Comparison of ENCODE assay signal across 8 cellular contexts in genomic region chr19:12783849-12784393, GRCh38. TPM values are rescaled to one million over a fixed set of nuclear protein-coding genes. Genes with fewer than 3 reads are reported as not detected.
A peak's percentile ranks its signal among the peaks of the same experiment; 100 is the strongest.
DNase-seq lines count a peak whose midpoint lies in the region; ATAC-seq and TF ChIP-seq lines count a peak whose summit lies in the region.

No MANE protein-coding gene starts in this region.

- CTCF ChIA-PET in activated B cell treated with CpG ODN at 0.5 μM for 24 hours (lab: Charles Lee) = interaction anchor here (3.5 kb wide), 1 partner anchor 8 kb away, joined by 19 read pairs; the partner anchor contains the start of gene JUNB

- peaks cover 50% of the 10 kb centered on the region for H3K4me1 Mint-ChIP-seq in activated B cell treated with CpG ODN at 0.5 μM for 24 hours

- 14 to 19% methylated on average over 19 of the region's 19 CpGs for WGBS in heart right ventricle, 2 donors

- ATAC-seq in activated B cell treated with CpG ODN at 0.5 μM for 24 hours (ENCODE audit: low read depth) (no peak), heart right ventricle (peak in 7 of 8 donors; percentile 2 to 48 (median 25)), HG03196 (IDR thresholded peaks at IDR 0.05; ENCODE audit: unreplicated experiment) (no peak), GM18519 (IDR thresholded peaks at IDR 0.05; ENCODE audit: low FRiP score, unreplicated experiment) (no peak)

- POLR2A ChIA-PET in activated B cell treated with CpG ODN at 0.5 μM for 24 hours (lab: Charles Lee) = interaction anchor here (12.7 kb wide), 1 partner anchor 8 kb away, joined by 909 read pairs; the partner anchor contains the start of gene JUNB

- H3K4me3 Mint-ChIP-seq in activated B cell treated with CpG ODN at 0.5 μM for 24 hours = peak overlapping the region; percentile 59

- H3K4me1 ChIP-seq in heart right ventricle (peaks cover 55 to 94% (median 70%) of the 10 kb centered on the region in 9 donors), rectal smooth muscle tissue (ENCODE audit: control insufficient read depth, insufficient read depth, low read length) (peaks cover 25% of the 10 kb centered on the region)

- intact Hi-C loops in activated B cell treated with CpG ODN at 0.5 μM for 24 hours (cut with micrococcal nuclease) = no loop called here
- intact Hi-C loops in heart right ventricle (cut with DNase I) = no loop called here

- H3K4me3 ChIP-seq in GM12865 (ENCODE audit: low read depth, low read length) (no peak overlapping the region), heart right ventricle (peak overlapping the region in 6 of 10 donors; percentile 52 to 63 (median 58)), rectal smooth muscle tissue (ENCODE audit: low read length) (peak overlapping the region; percentile 43)

- H3K27me3 ChIP-seq in heart right ventricle (no peaks in the 10 kb centered on the region), rectal smooth muscle tissue (ENCODE audit: control insufficient read depth, insufficient read depth, low read length) (no peaks in the 10 kb centered on the region)

- H3K27ac Mint-ChIP-seq in activated B cell treated with CpG ODN at 0.5 μM for 24 hours = peak overlapping the region; percentile 91

- H3K9me3 Mint-ChIP-seq in activated B cell treated with CpG ODN at 0.5 μM for 24 hours = no peaks in the 10 kb centered on the region

- peak overlapping the region; percentile 89 to 100 (median 99) for H3K27ac ChIP-seq in heart right ventricle
- H3K27ac ChIP-seq in rectal smooth muscle tissue (ENCODE audit: low read depth, low read length) = peak overlapping the region; percentile 99

- TF ChIP-seq CTCF in GM12865 (IDR thresholded peaks at IDR 0.05; ENCODE audit: insufficient read depth, low read depth, low read length, missing control alignments) = no peak
- no peak for TF ChIP-seq CTCF in activated B cell treated with CpG ODN at 0.5 μM for 24 hours (IDR thresholded peaks at IDR 0.05)
- no peak for TF ChIP-seq CTCF in heart right ventricle (IDR thresholded peaks at IDR 0.05)

- no peaks in the 10 kb centered on the region for H3K36me3 ChIP-seq in heart right ventricle
- no peaks in the 10 kb centered on the region for H3K36me3 ChIP-seq in rectal smooth muscle tissue (ENCODE audit: control insufficient read depth, insufficient read depth, low read length)

- no peaks in the 10 kb centered on the region for H3K27me3 Mint-ChIP-seq in activated B cell treated with CpG ODN at 0.5 μM for 24 hours

- H3K9me3 ChIP-seq in heart right ventricle = no peaks in the 10 kb centered on the region

- DNase-seq in GM12865 (ENCODE audit: low read depth) (peak; percentile 35), activated B cell treated with CpG ODN at 0.5 μM for 24 hours (no peak), heart right ventricle (peak; percentile 63 to 78), NOMO-1 treated with DMSO at 0.1 percent for 48 hours (lab: John Stamatoyannopoulos, UW; ENCODE audit: unreplicated experiment) (no peak), NCI-H2227 (lab: John Stamatoyannopoulos, UW; ENCODE audit: unreplicated experiment) (no peak)

- peak overlapping the region; percentile 0 for H3K9ac ChIP-seq in rectal smooth muscle tissue (ENCODE audit: low read length)

- peaks cover 2% of the 10 kb centered on the region for H3K36me3 Mint-ChIP-seq in activated B cell treated with CpG ODN at 0.5 μM for 24 hours (ENCODE audit: low read depth)

RNA-seq across cellular contexts. Expression of gene JUNB, which starts 7.4 kb away (rescaled TPM):
- total RNA-seq in activated B cell treated with CpG ODN at 0.5 μM for 24 hours (127 and 132 TPM in 2 replicates), heart right ventricle (100 to 1,000 TPM in 4 of 10 donors, 10 to 100 TPM in 6; 22.4 to 247 (median 70.0) TPM)
- 10 to 100 TPM; 41.2 to 65.4 TPM for polyA plus RNA-seq in heart right ventricle

RNA-seq across cellular contexts. Expression of gene HOOK2, which starts 8.6 kb away (rescaled TPM):
- 13.4 and 21.2 TPM in 2 replicates for total RNA-seq in activated B cell treated with CpG ODN at 0.5 μM for 24 hours
- 10 to 100 TPM; 47.8 to 79.3 (median 57.8) TPM for total RNA-seq in heart right ventricle
- 100 to 1,000 TPM in 1 of 2 donors, 10 to 100 TPM in 1; 29.7 to 173 TPM for polyA plus RNA-seq in heart right ventricle

RNA-seq across cellular contexts. Expression of gene PRDX2, which starts 17.7 kb away (rescaled TPM):
- total RNA-seq in activated B cell treated with CpG ODN at 0.5 μM for 24 hours (53.1 and 55.6 TPM in 2 replicates), heart right ventricle (100 to 1,000 TPM; 532 to 789 (median 744) TPM)
- polyA plus RNA-seq in heart right ventricle = 100 to 1,000 TPM; 235 to 827 TPM

RNA-seq across cellular contexts. Expression of gene THSD8, which starts 17.9 kb away (rescaled TPM):
- total RNA-seq in activated B cell treated with CpG ODN at 0.5 μM for 24 hours (2.3 and 5.9 TPM in 2 replicates), heart right ventricle (1 to 10 TPM in 9 of 10 donors, under 1 TPM in 1; 0.72 to 4.8 (median 2.4) TPM)
- polyA plus RNA-seq in heart right ventricle = 1 to 10 TPM; 2.7 to 3.8 TPM

RNA-seq across cellular contexts. Expression of gene RNASEH2A, which starts 22.5 kb away (rescaled TPM):
- total RNA-seq in activated B cell treated with CpG ODN at 0.5 μM for 24 hours = 13.4 and 22.1 TPM in 2 replicates
- total RNA-seq in heart right ventricle = 1 to 10 TPM; 1.9 to 5.7 (median 4.1) TPM
- 1 to 10 TPM; 3.1 to 6.9 TPM for polyA plus RNA-seq in heart right ventricle

Comparison
In these comparisons a context has a peak if more than half of its experiments do, and no peak if none do; other contexts are left out.
1. DNase-seq: peak in GM12865 (single experiment) and heart right ventricle (2 of 2); none in activated B cell treated with CpG ODN at 0.5 μM for 24 hours (single experiment), NOMO-1 treated with DMSO at 0.1 percent for 48 hours (single experiment) and NCI-H2227 (single experiment).
2. ATAC-seq: peak in heart right ventricle (7 of 8); none in activated B cell treated with CpG ODN at 0.5 μM for 24 hours (single experiment), HG03196 (single experiment) and GM18519 (single experiment).